In the genomic region with DNA sequence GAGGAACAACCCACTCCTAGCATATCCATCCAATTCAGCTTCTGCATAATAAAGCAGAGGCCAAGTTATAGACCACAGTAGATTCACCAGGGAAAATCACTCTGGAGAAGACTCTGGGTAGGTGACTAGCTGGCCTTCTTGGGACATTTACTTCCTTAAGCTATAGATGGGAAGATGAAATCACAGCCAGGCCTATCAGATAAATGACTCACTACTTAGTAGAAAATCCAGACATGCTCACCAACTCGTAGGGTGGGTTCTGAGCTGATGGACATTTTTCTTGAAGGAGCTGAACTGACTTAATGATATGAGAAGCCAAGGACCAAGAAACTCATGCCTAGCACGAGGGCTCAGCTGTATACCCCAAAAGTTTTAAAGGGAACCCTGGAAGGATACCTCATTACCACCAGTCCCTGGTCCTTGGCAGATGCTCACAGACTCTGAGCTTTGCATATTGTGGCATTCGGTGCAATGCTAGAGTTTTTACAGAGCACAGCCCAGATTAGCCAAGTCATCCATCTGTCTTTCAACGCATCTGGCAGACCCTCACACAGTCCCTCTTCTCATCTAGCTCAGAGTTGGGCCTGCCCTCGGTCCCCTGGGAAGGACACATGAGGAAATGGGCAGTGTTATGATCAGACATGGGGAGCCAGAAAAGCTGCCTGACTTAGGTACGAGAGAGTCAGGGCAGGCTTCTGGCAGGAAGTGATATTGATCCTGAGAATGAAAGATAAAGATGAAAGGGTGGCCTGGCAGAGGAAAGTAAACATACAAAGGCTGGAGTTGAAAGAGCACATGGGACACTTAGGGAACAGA, we compare ENCODE assay signal across 1 cellular context.
A peak's percentile ranks its signal among the peaks of the same experiment; 100 is the strongest.
TF ChIP-seq lines count a peak whose summit lies in the region.

No MANE protein-coding gene starts in this region.

TF ChIP-seq in HepG2, 621 proteins besides CTCF, POLR2A, EP300 and RAD21 (continued from another document and continues in another):
- TF ChIP-seq THAP8 (CRISPR knock-in tag; IDR thresholded peaks at IDR 0.05; ENCODE audit: borderline replicate concordance) (no peak), SMARCE1 (IDR thresholded peaks at IDR 0.05; ENCODE audit: borderline replicate concordance) (no peak), BHLHE40 (IDR thresholded peaks at IDR 0.05; ENCODE audit: low read length) (no peak), ZNF235 (CRISPR knock-in tag; IDR thresholded peaks at IDR 0.05; ENCODE audit: borderline replicate concordance) (no peak), MXI1 (IDR thresholded peaks at IDR 0.05; ENCODE audit: borderline replicate concordance, low read depth, low read length) (peak; percentile 55; the same call in 1 of the 3 replicates), TEAD2 (CRISPR knock-in tag; IDR thresholded peaks at IDR 0.05) (no peak), GTF2F1 (IDR thresholded peaks at IDR 0.05; ENCODE audit: low read length) (no peak), CEBPZ (IDR thresholded peaks at IDR 0.05; ENCODE audit: low read length) (no peak), TBL1XR1 (IDR thresholded peaks at IDR 0.05; ENCODE audit: borderline replicate concordance, low read length, partially characterized antibody) (peak; percentile 37), TSC22D2 (CRISPR knock-in tag; IDR thresholded peaks at IDR 0.05; ENCODE audit: borderline replicate concordance) (peak; percentile 63; the same call in 1 of the 2 replicates), ZNF790 (CRISPR knock-in tag; IDR thresholded peaks at IDR 0.05; ENCODE audit: borderline replicate concordance) (no peak), EEA1 (CRISPR knock-in tag; IDR thresholded peaks at IDR 0.05; ENCODE audit: borderline replicate concordance) (no peak), ZNF562 (CRISPR knock-in tag; IDR thresholded peaks at IDR 0.05; ENCODE audit: borderline replicate concordance) (no peak), ZNF292 (CRISPR knock-in tag; IDR thresholded peaks at IDR 0.05; ENCODE audit: borderline replicate concordance, low read depth) (peak; percentile 95), NFKBIZ (CRISPR knock-in tag; IDR thresholded peaks at IDR 0.05) (peak; percentile 52; the same call in 1 of the 2 replicates), JUND (CRISPR knock-in tag; IDR thresholded peaks at IDR 0.05) (no peak), CEBPG (CRISPR knock-in tag; IDR thresholded peaks at IDR 0.05) (peak; percentile 56), ZNF224 (CRISPR knock-in tag; IDR thresholded peaks at IDR 0.05) (no peak), BCL6 (CRISPR knock-in tag; IDR thresholded peaks at IDR 0.05) (peak; percentile 88), SRY (CRISPR knock-in tag; IDR thresholded peaks at IDR 0.05) (no peak), FOXA3 (CRISPR knock-in tag; IDR thresholded peaks at IDR 0.05) (peak; percentile 95), FOXJ3 (CRISPR knock-in tag; IDR thresholded peaks at IDR 0.05; ENCODE audit: borderline replicate concordance) (peak; percentile 92; the same call in 1 of the 2 replicates), DRAP1 (CRISPR knock-in tag; IDR thresholded peaks at IDR 0.05) (peak; percentile 48), BORCS8-MEF2B (CRISPR knock-in tag; IDR thresholded peaks at IDR 0.05) (no peak), THAP7 (CRISPR knock-in tag; IDR thresholded peaks at IDR 0.05) (no peak), ZNF33B (CRISPR knock-in tag; IDR thresholded peaks at IDR 0.05) (no peak), ZNF782 (CRISPR knock-in tag; IDR thresholded peaks at IDR 0.05; ENCODE audit: borderline replicate concordance) (peak; percentile 73; the same call in 1 of the 2 replicates), MAF1 (CRISPR knock-in tag; IDR thresholded peaks at IDR 0.05; ENCODE audit: borderline replicate concordance) (no peak), DNMT3B (CRISPR knock-in tag; conservative IDR thresholded peaks at IDR 0.05) (no peak), ELF1 (CRISPR knock-in tag; IDR thresholded peaks at IDR 0.05) (peak; percentile 74)
- TF ChIP-seq, protein P1, sequence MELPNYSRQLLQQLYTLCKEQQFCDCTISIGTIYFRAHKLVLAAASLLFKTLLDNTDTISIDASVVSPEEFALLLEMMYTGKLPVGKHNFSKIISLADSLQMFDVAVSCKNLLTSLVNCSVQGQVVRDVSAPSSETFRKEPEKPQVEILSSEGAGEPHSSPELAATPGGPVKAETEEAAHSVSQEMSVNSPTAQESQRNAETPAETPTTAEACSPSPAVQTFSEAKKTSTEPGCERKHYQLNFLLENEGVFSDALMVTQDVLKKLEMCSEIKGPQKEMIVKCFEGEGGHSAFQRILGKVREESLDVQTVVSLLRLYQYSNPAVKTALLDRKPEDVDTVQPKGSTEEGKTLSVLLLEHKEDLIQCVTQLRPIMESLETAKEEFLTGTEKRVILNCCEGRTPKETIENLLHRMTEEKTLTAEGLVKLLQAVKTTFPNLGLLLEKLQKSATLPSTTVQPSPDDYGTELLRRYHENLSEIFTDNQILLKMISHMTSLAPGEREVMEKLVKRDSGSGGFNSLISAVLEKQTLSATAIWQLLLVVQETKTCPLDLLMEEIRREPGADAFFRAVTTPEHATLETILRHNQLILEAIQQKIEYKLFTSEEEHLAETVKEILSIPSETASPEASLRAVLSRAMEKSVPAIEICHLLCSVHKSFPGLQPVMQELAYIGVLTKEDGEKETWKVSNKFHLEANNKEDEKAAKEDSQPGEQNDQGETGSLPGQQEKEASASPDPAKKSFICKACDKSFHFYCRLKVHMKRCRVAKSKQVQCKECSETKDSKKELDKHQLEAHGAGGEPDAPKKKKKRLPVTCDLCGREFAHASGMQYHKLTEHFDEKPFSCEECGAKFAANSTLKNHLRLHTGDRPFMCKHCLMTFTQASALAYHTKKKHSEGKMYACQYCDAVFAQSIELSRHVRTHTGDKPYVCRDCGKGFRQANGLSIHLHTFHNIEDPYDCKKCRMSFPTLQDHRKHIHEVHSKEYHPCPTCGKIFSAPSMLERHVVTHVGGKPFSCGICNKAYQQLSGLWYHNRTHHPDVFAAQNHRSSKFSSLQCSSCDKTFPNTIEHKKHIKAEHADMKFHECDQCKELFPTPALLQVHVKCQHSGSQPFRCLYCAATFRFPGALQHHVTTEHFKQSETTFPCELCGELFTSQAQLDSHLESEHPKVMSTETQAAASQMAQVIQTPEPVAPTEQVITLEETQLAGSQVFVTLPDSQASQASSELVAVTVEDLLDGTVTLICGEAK (IDR thresholded peaks at IDR 0.05): no peak
- TF ChIP-seq, protein P1 (CRISPR knock-in tag; IDR thresholded peaks at IDR 0.05): peak; percentile 15; the same call in 1 of the 2 replicates
- TF ChIP-seq, protein P2, sequence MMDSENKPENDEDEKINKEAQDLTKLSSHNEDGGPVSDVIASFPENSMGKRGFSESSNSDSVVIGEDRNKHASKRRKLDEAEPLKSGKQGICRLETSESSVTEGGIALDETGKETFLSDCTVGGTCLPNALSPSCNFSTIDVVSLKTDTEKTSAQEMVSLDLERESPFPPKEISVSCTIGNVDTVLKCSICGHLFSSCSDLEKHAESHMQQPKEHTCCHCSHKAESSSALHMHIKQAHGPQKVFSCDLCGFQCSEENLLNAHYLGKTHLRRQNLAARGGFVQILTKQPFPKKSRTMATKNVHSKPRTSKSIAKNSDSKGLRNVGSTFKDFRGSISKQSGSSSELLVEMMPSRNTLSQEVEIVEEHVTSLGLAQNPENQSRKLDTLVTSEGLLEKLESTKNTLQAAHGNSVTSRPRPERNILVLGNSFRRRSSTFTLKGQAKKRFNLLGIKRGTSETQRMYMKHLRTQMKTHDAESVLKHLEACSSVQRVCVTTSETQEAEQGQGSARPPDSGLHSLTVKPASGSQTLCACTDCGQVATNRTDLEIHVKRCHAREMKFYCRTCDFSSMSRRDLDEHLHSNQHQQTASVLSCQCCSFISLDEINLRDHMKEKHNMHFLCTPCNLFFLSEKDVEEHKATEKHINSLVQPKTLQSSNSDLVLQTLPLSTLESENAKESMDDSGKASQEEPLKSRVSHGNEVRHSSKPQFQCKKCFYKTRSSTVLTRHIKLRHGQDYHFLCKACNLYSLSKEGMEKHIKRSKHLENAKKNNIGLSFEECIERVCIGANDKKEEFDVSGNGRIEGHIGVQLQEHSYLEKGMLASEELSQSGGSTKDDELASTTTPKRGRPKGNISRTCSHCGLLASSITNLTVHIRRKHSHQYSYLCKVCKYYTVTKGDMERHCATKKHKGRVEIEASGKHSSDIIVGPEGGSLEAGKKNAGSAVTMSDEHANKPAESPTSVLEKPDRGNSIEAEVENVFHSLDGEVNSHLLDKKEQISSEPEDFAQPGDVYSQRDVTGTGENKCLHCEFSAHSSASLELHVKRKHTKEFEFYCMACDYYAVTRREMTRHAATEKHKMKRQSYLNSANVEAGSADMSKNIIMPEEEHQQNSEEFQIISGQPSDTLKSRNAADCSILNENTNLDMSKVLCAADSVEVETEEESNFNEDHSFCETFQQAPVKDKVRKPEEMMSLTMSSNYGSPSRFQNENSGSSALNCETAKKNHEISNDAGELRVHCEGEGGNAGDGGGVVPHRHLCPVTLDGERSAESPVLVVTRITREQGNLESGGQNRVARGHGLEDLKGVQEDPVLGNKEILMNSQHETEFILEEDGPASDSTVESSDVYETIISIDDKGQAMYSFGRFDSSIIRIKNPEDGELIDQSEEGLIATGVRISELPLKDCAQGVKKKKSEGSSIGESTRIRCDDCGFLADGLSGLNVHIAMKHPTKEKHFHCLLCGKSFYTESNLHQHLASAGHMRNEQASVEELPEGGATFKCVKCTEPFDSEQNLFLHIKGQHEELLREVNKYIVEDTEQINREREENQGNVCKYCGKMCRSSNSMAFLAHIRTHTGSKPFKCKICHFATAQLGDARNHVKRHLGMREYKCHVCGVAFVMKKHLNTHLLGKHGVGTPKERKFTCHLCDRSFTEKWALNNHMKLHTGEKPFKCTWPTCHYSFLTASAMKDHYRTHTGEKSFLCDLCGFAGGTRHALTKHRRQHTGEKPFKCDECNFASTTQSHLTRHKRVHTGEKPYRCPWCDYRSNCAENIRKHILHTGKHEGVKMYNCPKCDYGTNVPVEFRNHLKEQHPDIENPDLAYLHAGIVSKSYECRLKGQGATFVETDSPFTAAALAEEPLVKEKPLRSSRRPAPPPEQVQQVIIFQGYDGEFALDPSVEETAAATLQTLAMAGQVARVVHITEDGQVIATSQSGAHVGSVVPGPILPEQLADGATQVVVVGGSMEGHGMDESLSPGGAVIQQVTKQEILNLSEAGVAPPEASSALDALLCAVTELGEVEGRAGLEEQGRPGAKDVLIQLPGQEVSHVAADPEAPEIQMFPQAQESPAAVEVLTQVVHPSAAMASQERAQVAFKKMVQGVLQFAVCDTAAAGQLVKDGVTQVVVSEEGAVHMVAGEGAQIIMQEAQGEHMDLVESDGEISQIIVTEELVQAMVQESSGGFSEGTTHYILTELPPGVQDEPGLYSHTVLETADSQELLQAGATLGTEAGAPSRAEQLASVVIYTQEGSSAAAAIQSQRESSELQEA (CRISPR knock-in tag; IDR thresholded peaks at IDR 0.05; ENCODE audit: not compliant biosample characterization): no peak
